In the genomic region with DNA sequence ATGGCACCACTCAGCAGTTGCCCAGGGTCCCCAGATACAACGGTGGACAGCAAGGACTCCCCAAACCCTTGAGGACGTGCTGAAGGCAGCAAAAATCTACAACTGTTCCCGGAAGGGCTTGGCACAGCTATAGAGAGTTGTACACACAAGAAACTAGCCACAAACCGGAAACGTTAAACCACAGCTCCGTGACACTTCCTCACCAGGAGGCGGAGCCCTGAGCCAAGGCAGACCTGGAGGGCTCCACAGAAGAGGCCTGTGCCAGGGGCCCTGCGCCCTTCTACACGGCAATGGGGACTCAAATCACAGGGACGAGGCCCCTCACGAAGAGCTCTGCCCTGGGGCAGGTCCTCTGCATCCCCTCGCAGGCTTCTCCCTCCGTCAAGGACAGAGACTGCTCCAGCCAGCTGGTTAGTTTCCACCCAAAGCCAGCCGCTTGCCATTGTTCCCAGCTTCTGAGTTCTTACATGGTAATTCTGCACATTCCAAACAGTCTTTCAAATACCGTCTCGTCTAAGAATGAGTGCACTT, we compare ENCODE assay signal across 8 cellular contexts.
DNase-seq lines count a peak whose midpoint lies in the region; ATAC-seq and TF ChIP-seq lines count a peak whose summit lies in the region.

No MANE protein-coding gene starts in this region.

- no peak overlapping the region for H3K4me2 ChIP-seq in SK-N-SH

- WGBS in SK-N-SH (ENCODE audit: low lambda C conversion rate): 76% methylated on average over 10 of the region's 16 CpGs
- WGBS in heart left ventricle, 4 donors: 48 to 58% (median 52%) methylated on average over 12 to 16 of the region's 16 CpGs

- H3K36me3 Mint-ChIP-seq in activated naive CD4-positive, alpha-beta T cell treated with anti-CD3 and anti-CD28 coated beads for 36 hours (ENCODE audit: low read depth): peaks cover 4% of the 10 kb centered on the region

- peak overlapping the region; percentile 91 for H3K27ac Mint-ChIP-seq in activated naive CD4-positive, alpha-beta T cell treated with anti-CD3 and anti-CD28 coated beads for 36 hours

- H3K4me3 ChIP-seq in SK-N-SH (ENCODE audit: low read depth in 2 of 2, low read length in 1 of 2): no peak overlapping the region
- peak overlapping the region in 5 of 12 donors; percentile 12 to 49 (median 22) for H3K4me3 ChIP-seq in heart left ventricle

- no peak for TF ChIP-seq EP300 in SK-N-SH (IDR thresholded peaks at IDR 0.05; ENCODE audit: borderline replicate concordance in 1 of 2, low read depth in 1 of 2, low read length in 1 of 2)

- POLR2A ChIA-PET in SK-N-SH (lab: Yijun Ruan, JAX) (no interaction called here), HEK293T (lab: Yijun Ruan, JAX) (no interaction called here)

- H2AFZ ChIP-seq in SK-N-SH (ENCODE audit: low read depth): no peak overlapping the region

- H3K4me1 ChIP-seq in SK-N-SH (ENCODE audit: control insufficient read depth in 1 of 2, insufficient read depth in 2 of 2, low read depth in 1 of 2, low read length in 1 of 2) (peaks cover 25 to 82% of the 10 kb centered on the region in 2 experiments; a peak in 3 of 4 replicates), heart left ventricle (peaks cover 28 to 75% (median 60%) of the 10 kb centered on the region in 12 donors)

- CTCF ChIA-PET in SK-N-SH (lab: Yijun Ruan, JAX) (interaction anchor here (0.8 kb wide), 1 partner anchor 10 kb away, joined by 3 read pairs; no protein-coding TSS in a partner anchor), HEK293T (lab: Yijun Ruan, JAX) (no interaction called here)
- CTCF ChIA-PET in activated naive CD4-positive, alpha-beta T cell treated with anti-CD3 and anti-CD28 coated beads for 36 hours (lab: Charles Lee): interaction anchor here (0.6 to 2.5 kb wide), 26 partner anchors 10 to 724 kb away, joined by 3 to 14 read pairs (median 4); a partner anchor contains a TSS

- H3K4me1 Mint-ChIP-seq in activated naive CD4-positive, alpha-beta T cell treated with anti-CD3 and anti-CD28 coated beads for 36 hours (ENCODE audit: low read depth): peaks cover 72% of the 10 kb centered on the region

- TF ChIP-seq POLR2A in heart left ventricle (IDR thresholded peaks at IDR 0.05): no peak

- H3K27me3 Mint-ChIP-seq in activated naive CD4-positive, alpha-beta T cell treated with anti-CD3 and anti-CD28 coated beads for 36 hours (ENCODE audit: low read depth): peaks cover 14% of the 10 kb centered on the region

- H3F3A ChIP-seq in SK-N-SH (replicated peaks; ENCODE audit: insufficient read depth): no peaks in the 10 kb centered on the region

- no peaks in the 10 kb centered on the region for H3K9me3 Mint-ChIP-seq in activated naive CD4-positive, alpha-beta T cell treated with anti-CD3 and anti-CD28 coated beads for 36 hours

- 0 out of 2 replicates have a peak, but pooled peaks have one; percentile 5 for TF ChIP-seq RAD21 in SK-N-SH (IDR thresholded peaks at IDR 0.05; ENCODE audit: low read length)

- no peaks in the 10 kb centered on the region for H4K20me1 ChIP-seq in SK-N-SH (ENCODE audit: insufficient read depth)

- peak overlapping the region in 1 of 2 experiments; percentile 48; a peak in 1 of 4 replicates for H3K27ac ChIP-seq in SK-N-SH (ENCODE audit: low read depth in 2 of 2, low read length in 1 of 2)
- H3K27ac ChIP-seq in heart left ventricle: peak overlapping the region; percentile 50 to 86 (median 76)

- H3K27me3 ChIP-seq in SK-N-SH (ENCODE audit: insufficient read depth): no peaks in the 10 kb centered on the region
- no peaks in the 10 kb centered on the region for H3K27me3 ChIP-seq in heart left ventricle

- H3K9me2 ChIP-seq in SK-N-SH: no peaks in the 10 kb centered on the region

- H3K36me3 ChIP-seq in SK-N-SH (replicated peaks in 1 of 2; ENCODE audit: control insufficient read depth in 1 of 2, insufficient read depth in 2 of 2, low read length in 1 of 2): no peaks in the 10 kb centered on the region
- no peaks in the 10 kb centered on the region for H3K36me3 ChIP-seq in heart left ventricle

- intact Hi-C loops in activated naive CD4-positive, alpha-beta T cell treated with anti-CD3 and anti-CD28 coated beads for 36 hours (cut with micrococcal nuclease): loop anchor here (1.0 to 10.0 kb wide), 9 partner anchors 8 to 757 kb away; a partner anchor contains a TSS
- intact Hi-C loops in heart left ventricle (cut with DNase I): no loop called here

- H3K79me2 ChIP-seq in SK-N-SH (ENCODE audit: insufficient read depth): peaks cover 20% of the 10 kb centered on the region; the same call in 1 of the 2 replicates

- TF ChIP-seq CTCF in SK-N-SH (IDR thresholded peaks at IDR 0.05): no peak
- TF ChIP-seq CTCF in heart left ventricle (IDR thresholded peaks at IDR 0.05): peak in 6 of 12 donors; percentile 15 to 33 (median 23)

- H3K9me3 ChIP-seq in SK-N-SH (no peaks in the 10 kb centered on the region), heart left ventricle (no peaks in the 10 kb centered on the region)

- no peak overlapping the region for H3K9ac ChIP-seq in SK-N-SH

- peak overlapping the region; percentile 71 for H3K4me3 Mint-ChIP-seq in activated naive CD4-positive, alpha-beta T cell treated with anti-CD3 and anti-CD28 coated beads for 36 hours

- peak; percentile 93 for ATAC-seq in GM18909 (IDR thresholded peaks at IDR 0.05; ENCODE audit: poor library complexity, unreplicated experiment)
- ATAC-seq in HG03108 (IDR thresholded peaks at IDR 0.05; ENCODE audit: unreplicated experiment): peak; percentile 83
- ATAC-seq in heart left ventricle: peak; percentile 51 to 66 (median 58)

- no peak for DNase-seq in SK-N-SH
- peak; percentile 98 for DNase-seq in activated naive CD4-positive, alpha-beta T cell treated with anti-CD3 and anti-CD28 coated beads for 36 hours
- DNase-seq in heart left ventricle: peak in 4 of 5 donors; percentile 59 to 75 (median 72)
- DNase-seq in stimulated activated CD4-positive, alpha-beta T cell treated with anti-CD3 and anti-CD28 coated beads, Interleukin-15, amount 100 ng/mL, for 1 hour (ENCODE audit: low read depth in 1 of 2, low spot score in 1 of 2): peak; percentile 64 to 84
- no peak for DNase-seq in SW 1271 (lab: John Stamatoyannopoulos, UW)
- no peak for DNase-seq in HEK293T (ENCODE audit: extremely low spot score)

TF ChIP-seq in SK-N-SH, 30 proteins besides CTCF, POLR2A, EP300 and RAD21 (continues in another document):
- TF ChIP-seq NRF1 (IDR thresholded peaks at IDR 0.05; ENCODE audit: low read depth, low read length) (no peak), TCF12 (IDR thresholded peaks at IDR 0.05) (no peak), MEF2A (IDR thresholded peaks at IDR 0.05; ENCODE audit: borderline replicate concordance, low read depth) (no peak), RFX5 (IDR thresholded peaks at IDR 0.05; ENCODE audit: low read length) (no peak), RXRA (IDR thresholded peaks at IDR 0.05; ENCODE audit: borderline replicate concordance, low read depth) (no peak)
- TF ChIP-seq, protein P1, sequence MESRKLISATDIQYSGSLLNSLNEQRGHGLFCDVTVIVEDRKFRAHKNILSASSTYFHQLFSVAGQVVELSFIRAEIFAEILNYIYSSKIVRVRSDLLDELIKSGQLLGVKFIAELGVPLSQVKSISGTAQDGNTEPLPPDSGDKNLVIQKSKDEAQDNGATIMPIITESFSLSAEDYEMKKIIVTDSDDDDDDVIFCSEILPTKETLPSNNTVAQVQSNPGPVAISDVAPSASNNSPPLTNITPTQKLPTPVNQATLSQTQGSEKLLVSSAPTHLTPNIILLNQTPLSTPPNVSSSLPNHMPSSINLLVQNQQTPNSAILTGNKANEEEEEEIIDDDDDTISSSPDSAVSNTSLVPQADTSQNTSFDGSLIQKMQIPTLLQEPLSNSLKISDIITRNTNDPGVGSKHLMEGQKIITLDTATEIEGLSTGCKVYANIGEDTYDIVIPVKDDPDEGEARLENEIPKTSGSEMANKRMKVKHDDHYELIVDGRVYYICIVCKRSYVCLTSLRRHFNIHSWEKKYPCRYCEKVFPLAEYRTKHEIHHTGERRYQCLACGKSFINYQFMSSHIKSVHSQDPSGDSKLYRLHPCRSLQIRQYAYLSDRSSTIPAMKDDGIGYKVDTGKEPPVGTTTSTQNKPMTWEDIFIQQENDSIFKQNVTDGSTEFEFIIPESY (IDR thresholded peaks at IDR 0.05; ENCODE audit: borderline replicate concordance, low read depth): no peak

TF ChIP-seq in HEK293T, 16 proteins besides CTCF, POLR2A, EP300 and RAD21:
- TF ChIP-seq NFRKB (IDR thresholded peaks at IDR 0.05) (no peak), FOXA1 (IDR thresholded peaks at IDR 0.05) (no peak), FOXK2 (IDR thresholded peaks at IDR 0.05) (no peak), ARNT (IDR thresholded peaks at IDR 0.05) (no peak), L3MBTL2 (conservative IDR thresholded peaks at IDR 0.05) (no peak), SP1 (IDR thresholded peaks at IDR 0.05) (no peak), HDGF (IDR thresholded peaks at IDR 0.05; ENCODE audit: borderline replicate concordance) (no peak)

Comparison
In these comparisons a context has a peak if more than half of its experiments do, and no peak if none do; other contexts are left out.
1. DNase-seq: peak in activated naive CD4-positive, alpha-beta T cell treated with anti-CD3 and anti-CD28 coated beads for 36 hours (single experiment), heart left ventricle (4 of 5) and stimulated activated CD4-positive, alpha-beta T cell treated with anti-CD3 and anti-CD28 coated beads, Interleukin-15, amount 100 ng/mL, for 1 hour (2 of 2); none in SK-N-SH (single experiment), SW 1271 (0 of 2) and HEK293T (single experiment).
2. Peak in every context shown above with its lines, with median percentiles within 50 percentile points of each other: ATAC-seq.